31 cellular contexts compared by ENCODE assay signal in genomic region chr1:245319161-245319560, GRCh38.
"Had no signal": no experiment of that assay in that cellular context is flagged by ENCODE, and none has a peak within 500 bp of the region (broad histone marks: within the 10 kb centered on the region; RNA-seq: fewer than 3 reads in every experiment).

No MANE protein-coding gene starts in this region.

- H3K27me3 Mint-ChIP-seq: activated B cell treated with CpG ODN at 0.5 μM for 24 hours; activated naive CD8-positive, alpha-beta T cell treated with anti-CD3 and anti-CD28 coated beads for 36 hours; stimulated activated naive CD8-positive, alpha-beta T cell treated with anti-CD3 and anti-CD28 coated beads, Interleukin-15, Interleukin-2, amounts not matched to agents 100 ng/mL and 50 ng/mL, for 24 hours had no signal

- FAIRE-seq: endothelial cell of umbilical vein, pancreas, small intestine had no signal

- DNase-seq: activated B cell treated with CpG ODN at 0.5 μM for 24 hours; activated CD4-positive, alpha-beta T cell treated with anti-CD3 and anti-CD28 coated beads, Interleukin-2, amount 50 U/mL, for 1 hour; activated CD8-positive, alpha-beta memory T cell treated with anti-CD3 and anti-CD28 coated beads, Interleukin-2, amount 10 ng/mL, durations not matched to agents 7 days and 5 days; activated CD8-positive, alpha-beta T cell treated with anti-CD3 and anti-CD28 coated beads, Interleukin-2, amount 10 ng/mL, durations not matched to agents 7 days and 5 days; activated effector memory CD4-positive, alpha-beta T cell treated with Interleukin-2 at 50 U/mL for 16 hours; activated naive CD4-positive, alpha-beta T cell treated with Interleukin-2 at 50 U/mL for 16 hours; activated naive CD8-positive, alpha-beta T cell treated with anti-CD3 and anti-CD28 coated beads for 36 hours; adrenal gland; aorta; body of pancreas; cortex of kidney; islet precursor cell; left ventricle myocardium inferior; naive B cell; nucleus accumbens; pancreas; retina; small intestine; stimulated activated CD4-positive, alpha-beta T cell treated with anti-CD3 and anti-CD28 coated beads, Interleukin-4, amount 100 ng/mL, for 24 hours; uterus had no signal

- ATAC-seq: activated CD8-positive, alpha-beta memory T cell treated with anti-CD3 and anti-CD28 coated beads, Interleukin-2, amount 10 ng/mL, durations not matched to agents 7 days and 5 days; activated CD8-positive, alpha-beta T cell treated with anti-CD3 and anti-CD28 coated beads, Interleukin-2, amount 10 ng/mL, durations not matched to agents 7 days and 5 days; body of pancreas; gastroesophageal sphincter; pancreas; sciatic nerve; stimulated activated effector memory CD8-positive, alpha-beta T cell treated with anti-CD3 and anti-CD28 coated beads, Interleukin-12 subunit alpha, Interleukin-12 subunit beta, amount 100 ng/mL, for 72 hours had no signal

- H2AFZ ChIP-seq: hepatocyte had no signal

- H3K36me3 ChIP-seq: adrenal gland, gastroesophageal sphincter, left ventricle myocardium inferior, pancreas, prostate gland, thoracic aorta, uterus had no signal

- H3K4me1 ChIP-seq: adrenal gland, body of pancreas, gastroesophageal sphincter, pancreas, prostate gland, uterus had no signal

- H3K9me3 ChIP-seq: adrenal gland, body of pancreas, gastroesophageal sphincter, left ventricle myocardium inferior, pancreas, prostate gland, thoracic aorta, uterus had no signal

- H3K27me3 ChIP-seq: adrenal gland, body of pancreas, gastroesophageal sphincter, hepatocyte, pancreas, uterus had no signal

- H3K4me2 ChIP-seq: hepatocyte had no signal

- H3K27ac Mint-ChIP-seq: activated B cell treated with CpG ODN at 0.5 μM for 24 hours; activated CD8-positive, alpha-beta memory T cell treated with anti-CD3 and anti-CD28 coated beads, Interleukin-2, amount 10 ng/mL, durations not matched to agents 7 days and 5 days; activated CD8-positive, alpha-beta T cell treated with anti-CD3 and anti-CD28 coated beads, Interleukin-2, amount 10 ng/mL, durations not matched to agents 7 days and 5 days; activated naive CD8-positive, alpha-beta T cell treated with anti-CD3 and anti-CD28 coated beads for 36 hours; stimulated activated effector memory CD8-positive, alpha-beta T cell treated with anti-CD3 and anti-CD28 coated beads, Interleukin-12 subunit alpha, Interleukin-12 subunit beta, amount 100 ng/mL, for 72 hours; stimulated activated naive CD8-positive, alpha-beta T cell treated with anti-CD3 and anti-CD28 coated beads, Interleukin-15, Interleukin-2, amounts not matched to agents 100 ng/mL and 50 ng/mL, for 24 hours; T-helper 2 cell treated with Interferon-gamma antibody and Interleukin-4, amounts not matched to agents 5 μg/mL and 100 μg/mL, for 36 hours; type B pancreatic cell had no signal

- H3K9me3 Mint-ChIP-seq: activated B cell treated with CpG ODN at 0.5 μM for 24 hours; activated naive CD8-positive, alpha-beta T cell treated with anti-CD3 and anti-CD28 coated beads for 36 hours; neural crest cell; stimulated activated effector memory CD8-positive, alpha-beta T cell treated with anti-CD3 and anti-CD28 coated beads, Interleukin-12 subunit alpha, Interleukin-12 subunit beta, amount 100 ng/mL, for 72 hours; stimulated activated naive CD8-positive, alpha-beta T cell treated with anti-CD3 and anti-CD28 coated beads, Interleukin-15, Interleukin-2, amounts not matched to agents 100 ng/mL and 50 ng/mL, for 24 hours; T-helper 2 cell treated with Interferon-gamma antibody and Interleukin-4, amounts not matched to agents 5 μg/mL and 100 μg/mL, for 36 hours; type B pancreatic cell had no signal

- H3K4me3 ChIP-seq: adrenal gland, body of pancreas, gastroesophageal sphincter, hepatocyte, left ventricle myocardium inferior, pancreas, prostate gland, thoracic aorta, uterus had no signal

- H3K4me1 Mint-ChIP-seq: activated B cell treated with CpG ODN at 0.5 μM for 24 hours; activated CD8-positive, alpha-beta memory T cell treated with anti-CD3 and anti-CD28 coated beads, Interleukin-2, amount 10 ng/mL, durations not matched to agents 7 days and 5 days; naive B cell; stimulated activated effector memory CD8-positive, alpha-beta T cell treated with anti-CD3 and anti-CD28 coated beads, Interleukin-12 subunit alpha, Interleukin-12 subunit beta, amount 100 ng/mL, for 72 hours had no signal

- H3K27ac ChIP-seq: adrenal gland, body of pancreas, gastroesophageal sphincter, hepatocyte, left ventricle myocardium inferior, pancreas, prostate gland, thoracic aorta, uterus had no signal

- H3K4me3 Mint-ChIP-seq: activated B cell treated with CpG ODN at 0.5 μM for 24 hours; activated CD8-positive, alpha-beta memory T cell treated with anti-CD3 and anti-CD28 coated beads, Interleukin-2, amount 10 ng/mL, durations not matched to agents 7 days and 5 days; activated CD8-positive, alpha-beta T cell treated with anti-CD3 and anti-CD28 coated beads, Interleukin-2, amount 10 ng/mL, durations not matched to agents 7 days and 5 days; activated naive CD8-positive, alpha-beta T cell treated with anti-CD3 and anti-CD28 coated beads for 36 hours; naive B cell; neural crest cell; stimulated activated effector memory CD8-positive, alpha-beta T cell treated with anti-CD3 and anti-CD28 coated beads, Interleukin-12 subunit alpha, Interleukin-12 subunit beta, amount 100 ng/mL, for 72 hours; stimulated activated naive CD8-positive, alpha-beta T cell treated with anti-CD3 and anti-CD28 coated beads, Interleukin-15, Interleukin-2, amounts not matched to agents 100 ng/mL and 50 ng/mL, for 24 hours; T-helper 2 cell treated with Interferon-gamma antibody and Interleukin-4, amounts not matched to agents 5 μg/mL and 100 μg/mL, for 36 hours; type B pancreatic cell had no signal

- H3K36me3 Mint-ChIP-seq: activated CD8-positive, alpha-beta memory T cell treated with anti-CD3 and anti-CD28 coated beads, Interleukin-2, amount 10 ng/mL, durations not matched to agents 7 days and 5 days; activated naive CD8-positive, alpha-beta T cell treated with anti-CD3 and anti-CD28 coated beads for 36 hours; naive B cell; stimulated activated effector memory CD8-positive, alpha-beta T cell treated with anti-CD3 and anti-CD28 coated beads, Interleukin-12 subunit alpha, Interleukin-12 subunit beta, amount 100 ng/mL, for 72 hours; type B pancreatic cell had no signal
